Comparison of ENCODE assay signal across 26 cellular contexts in the genomic region with DNA sequence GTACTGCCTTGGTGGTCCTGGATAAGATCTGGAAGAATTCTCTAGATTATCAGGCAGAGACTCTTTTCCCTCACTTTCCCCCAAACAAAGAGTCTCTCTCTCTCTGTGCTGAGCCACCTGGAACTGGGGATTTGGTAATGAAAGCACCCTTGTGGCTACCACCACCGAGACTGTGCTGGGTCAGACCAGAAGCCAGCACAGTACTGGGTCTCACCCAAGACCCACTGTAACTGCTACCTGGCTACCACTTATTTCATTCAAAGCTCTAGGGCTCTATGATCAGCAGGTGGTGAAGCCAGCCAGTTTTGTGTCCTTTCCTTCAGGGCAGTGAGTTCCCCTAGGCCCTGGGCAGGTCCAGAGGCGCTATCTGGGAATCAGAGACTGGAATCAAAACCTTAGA.
"Had no signal": no experiment of that assay in that cellular context is flagged by ENCODE, and none has a peak within 500 bp of the region (broad histone marks: within the 10 kb centered on the region; RNA-seq: fewer than 3 reads in every experiment).

No MANE protein-coding gene starts in this region.

- H3K4me3 ChIP-seq: stomach, suprapubic skin, testis, thoracic aorta, thyroid gland, tibial artery, tibial nerve, transverse colon, upper lobe of left lung, upper lobe of right lung, uterus, vagina had no signal

- DNase-seq: stimulated activated CD4-positive, alpha-beta T cell treated with anti-CD3 and anti-CD28 coated beads, Interleukin-2, amount 100 ng/mL, for 48 hours; stimulated activated CD4-positive, alpha-beta T cell treated with anti-CD3 and anti-CD28 coated beads, Interleukin-4, amount 100 ng/mL, for 1 hour; stimulated activated CD4-positive, alpha-beta T cell treated with anti-CD3 and anti-CD28 coated beads, Interleukin-4, amount 100 ng/mL, for 24 hours; stimulated activated CD4-positive, alpha-beta T cell treated with anti-CD3 and anti-CD28 coated beads, Interleukin-4, amount 100 ng/mL, for 4 hours; stimulated activated CD8-positive, alpha-beta memory T cell treated with anti-CD3 and anti-CD28 coated beads, Interleukin-4, amount 100 ng/mL, for 48 hours; stimulated activated naive B cell treated with anti-CD40 and anti-IgM and Interleukin-4, amounts not matched to agents 10 μg/mL and 1 μg/mL and 100 μg/mL, for 72 hours; stimulated activated naive CD4-positive, alpha-beta T cell; stimulated activated naive CD4-positive, alpha-beta T cell treated with Interleukin-2 at 50 U/mL for 16 hours; stimulated activated naive CD8-positive, alpha-beta T cell treated with anti-CD3 and anti-CD28 coated beads, Interleukin-15, amount 100 ng/mL, for 72 hours; stimulated activated naive CD8-positive, alpha-beta T cell treated with anti-CD3 and anti-CD28 coated beads, Interleukin-15, Interleukin-2, amounts not matched to agents 100 U/mL and 50 U/mL, for 24 hours; stomach; substantia nigra; testis; thyroid gland; tibial artery; transverse colon; trophoblast cell; upper lobe of left lung; upper lobe of right lung; uterus had no signal

- ATAC-seq: stimulated activated effector memory CD8-positive, alpha-beta T cell treated with anti-CD3 and anti-CD28 coated beads, Interleukin-12 subunit alpha, Interleukin-12 subunit beta, amount 100 ng/mL, for 72 hours; stimulated activated memory B cell treated with anti-CD40 and anti-IgM and Interleukin-4, amounts not matched to agents 10 μg/mL and 1 μg/mL and 100 μg/mL, for 72 hours; stimulated activated naive B cell treated with anti-CD40 and anti-IgM and Interleukin-4, amounts not matched to agents 10 μg/mL and 1 μg/mL and 100 μg/mL, for 72 hours; stimulated activated naive CD8-positive, alpha-beta T cell treated with anti-CD3 and anti-CD28 coated beads, Interleukin-15, amount 100 ng/mL, for 72 hours; stimulated activated naive CD8-positive, alpha-beta T cell treated with anti-CD3 and anti-CD28 coated beads, Interleukin-15, Interleukin-2, amounts not matched to agents 100 U/mL and 50 U/mL, for 24 hours; upper lobe of right lung had no signal

- H3K9me3 ChIP-seq: stomach, suprapubic skin, testis, thoracic aorta, thyroid gland, transverse colon, upper lobe of left lung, upper lobe of right lung, uterus, vagina had no signal

- H3K27ac ChIP-seq: stomach, suprapubic skin, testis, thoracic aorta, thyroid gland, tibial artery, tibial nerve, transverse colon, upper lobe of left lung, upper lobe of right lung, uterus, vagina had no signal

- H3K4me1 ChIP-seq: stomach, suprapubic skin, testis, thyroid gland, tibial artery, tibial nerve, transverse colon, upper lobe of left lung, upper lobe of right lung, uterus, vagina had no signal

- H3K36me3 ChIP-seq: stomach, suprapubic skin, thoracic aorta, thyroid gland, tibial artery, tibial nerve, transverse colon, upper lobe of left lung, upper lobe of right lung, uterus, vagina had no signal

- H3K27me3 ChIP-seq: stomach, suprapubic skin, testis, thyroid gland, tibial artery, tibial nerve, transverse colon, upper lobe of left lung, upper lobe of right lung, uterus, vagina had no signal
